Comparison of ENCODE assay signal across 24 cellular contexts in genomic region chr5:171992813-171993212, GRCh38.
"Had no signal": no experiment of that assay in that cellular context is flagged by ENCODE, and none has a peak within 500 bp of the region (broad histone marks: within the 10 kb centered on the region; RNA-seq: fewer than 3 reads in every experiment).

No MANE protein-coding gene starts in this region.

- H3K27ac Mint-ChIP-seq: activated naive CD4-positive, alpha-beta T cell treated with anti-CD3 and anti-CD28 coated beads, Interleukin-2, amount 10 ng/mL, durations not matched to agents 7 days and 5 days; activated T-cell treated with anti-CD3 and anti-CD28 coated beads, Interleukin-2, amount 50 U/mL, for 72 hours; nephron had no signal

- H3K9me3 Mint-ChIP-seq: activated naive CD4-positive, alpha-beta T cell treated with anti-CD3 and anti-CD28 coated beads, Interleukin-2, amount 10 ng/mL, durations not matched to agents 7 days and 5 days; activated T-cell treated with anti-CD3 and anti-CD28 coated beads, Interleukin-2, amount 50 U/mL, for 72 hours; nephron had no signal

- H3K4me3 ChIP-seq: body of pancreas, cardiac muscle cell, gastroesophageal sphincter, heart left ventricle, right lobe of liver, upper lobe of right lung had no signal

- H3K9ac ChIP-seq: parathyroid adenoma had no signal

- H3K4me3 Mint-ChIP-seq: activated naive CD4-positive, alpha-beta T cell treated with anti-CD3 and anti-CD28 coated beads, Interleukin-2, amount 10 ng/mL, durations not matched to agents 7 days and 5 days; activated T-cell treated with anti-CD3 and anti-CD28 coated beads, Interleukin-2, amount 50 U/mL, for 72 hours; nephron had no signal

- H3K27me3 Mint-ChIP-seq: activated naive CD4-positive, alpha-beta T cell treated with anti-CD3 and anti-CD28 coated beads, Interleukin-2, amount 10 ng/mL, durations not matched to agents 7 days and 5 days had no signal

- ATAC-seq: activated T-cell treated with anti-CD3 and anti-CD28 coated beads, Interleukin-2, amount 50 U/mL, for 72 hours; body of pancreas; gastroesophageal sphincter; heart left ventricle; left ventricle myocardium superior; right lobe of liver; upper lobe of right lung had no signal

- FAIRE-seq: endometrium, islet of Langerhans, small intestine had no signal

- H3K9me3 ChIP-seq: body of pancreas, gastroesophageal sphincter, heart left ventricle, right lobe of liver, upper lobe of right lung had no signal

- DNase-seq: activated CD4-positive, alpha-beta T cell treated with anti-CD3 and anti-CD28 coated beads for 4 hours; activated CD4-positive, alpha-beta T cell treated with anti-CD3 and anti-CD28 coated beads, Interleukin-2, amount 50 U/mL, for 48 hours; activated CD4-positive, CD25-positive, alpha-beta regulatory T cell; activated effector memory CD4-positive, alpha-beta T cell treated with Interleukin-2 at 50 U/mL for 16 hours; activated naive CD4-positive, alpha-beta T cell treated with anti-CD3 and anti-CD28 coated beads, Interleukin-2, amount 10 ng/mL, durations not matched to agents 7 days and 5 days; activated T-cell treated with anti-CD3 and anti-CD28 coated beads, Interleukin-2, amount 50 U/mL, for 72 hours; anterior cingulate cortex; body of pancreas; heart left ventricle; left ventricle myocardium superior; mammary epithelial cell; right lobe of liver; small intestine; stimulated activated CD4-positive, alpha-beta T cell treated with anti-CD3 and anti-CD28 coated beads, Interleukin-2, amount 100 ng/mL, for 24 hours; stimulated activated naive CD4-positive, alpha-beta T cell; T-helper 1 cell; T-helper 9 cell; upper lobe of right lung had no signal

- H3K27me3 ChIP-seq: body of pancreas, cardiac muscle cell, gastroesophageal sphincter, heart left ventricle, right lobe of liver, upper lobe of right lung had no signal

- H3K27ac ChIP-seq: body of pancreas, cardiac muscle cell, gastroesophageal sphincter, heart left ventricle, parathyroid adenoma, right lobe of liver, upper lobe of right lung had no signal
